Comparison of ENCODE assay signal across 18 cellular contexts in the genomic region with DNA sequence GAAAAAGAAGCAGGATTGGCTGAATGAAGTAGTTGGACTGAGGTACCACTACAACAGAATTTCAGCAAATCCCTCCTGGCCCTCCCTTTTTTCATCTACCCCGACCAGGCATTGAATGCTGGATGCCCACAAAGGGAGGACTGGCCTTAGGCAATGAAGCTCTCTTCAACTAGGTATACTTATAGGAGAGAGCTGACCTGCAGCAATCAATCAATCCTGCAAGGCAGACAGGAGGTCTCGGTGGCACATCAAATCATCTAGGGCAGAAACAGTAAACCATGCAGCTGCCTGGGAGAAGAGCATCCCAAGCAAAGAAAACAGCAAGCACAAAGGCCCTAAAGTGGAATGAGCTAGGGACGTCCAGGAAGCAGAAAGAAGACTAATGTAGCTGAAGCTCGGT.
"Had no signal": no experiment of that assay in that cellular context is flagged by ENCODE, and none has a peak within 500 bp of the region (broad histone marks: within the 10 kb centered on the region; RNA-seq: fewer than 3 reads in every experiment).

No MANE protein-coding gene starts in this region.

- H3K27ac ChIP-seq: esophagus muscularis mucosa, sigmoid colon, spleen, upper lobe of left lung had no signal

- H3K4me3 ChIP-seq: esophagus muscularis mucosa, sigmoid colon, spleen, upper lobe of left lung had no signal

- H3K4me3 Mint-ChIP-seq: activated naive CD8-positive, alpha-beta T cell treated with anti-CD3 and anti-CD28 coated beads for 36 hours; natural killer cell treated with Interleukin-12 subunit alpha and Interleukin-12 subunit beta and Interleukin-15 and Interleukin-18, amount 100 ng/mL, for 72 hours had no signal

- H3K27me3 Mint-ChIP-seq: activated naive CD8-positive, alpha-beta T cell treated with anti-CD3 and anti-CD28 coated beads for 36 hours had no signal

- DNase-seq: activated CD4-positive, alpha-beta T cell treated with anti-CD3 and anti-CD28 coated beads, Interleukin-2, amount 50 U/mL, for 4 hours; activated naive CD4-positive, alpha-beta T cell treated with Interleukin-2 at 50 U/mL for 16 hours; activated naive CD8-positive, alpha-beta T cell treated with anti-CD3 and anti-CD28 coated beads for 36 hours; activated T-cell treated with anti-CD3 and anti-CD28 coated beads, Interleukin-2, amount 50 U/mL, for 48 hours; central memory CD4-positive, alpha-beta T cell; effector memory CD4-positive, alpha-beta T cell; hippocampal formation; kidney glomerular epithelial cell; left ventricle myocardium superior; posterior cingulate gyrus; sigmoid colon; spleen; stimulated activated CD4-positive, alpha-beta T cell treated with anti-CD3 and anti-CD28 coated beads, Interleukin-4, amount 100 ng/mL, for 4 hours; stimulated activated naive CD8-positive, alpha-beta T cell treated with anti-CD3 and anti-CD28 coated beads, Interleukin-15, Interleukin-2, amounts not matched to agents 100 U/mL and 50 U/mL, for 24 hours; T-helper 1 cell; upper lobe of left lung had no signal

- H3K9me3 ChIP-seq: esophagus muscularis mucosa, sigmoid colon, spleen, upper lobe of left lung had no signal

- H3K27ac Mint-ChIP-seq: activated naive CD8-positive, alpha-beta T cell treated with anti-CD3 and anti-CD28 coated beads for 36 hours; natural killer cell treated with Interleukin-12 subunit alpha and Interleukin-12 subunit beta and Interleukin-15 and Interleukin-18, amount 100 ng/mL, for 72 hours had no signal

- ATAC-seq: left ventricle myocardium superior; natural killer cell treated with Interleukin-12 subunit alpha and Interleukin-12 subunit beta and Interleukin-15 and Interleukin-18, amount 100 ng/mL, for 72 hours; stimulated activated naive CD8-positive, alpha-beta T cell treated with anti-CD3 and anti-CD28 coated beads, Interleukin-15, Interleukin-2, amounts not matched to agents 100 U/mL and 50 U/mL, for 24 hours had no signal

- H3K36me3 Mint-ChIP-seq: activated naive CD8-positive, alpha-beta T cell treated with anti-CD3 and anti-CD28 coated beads for 36 hours; natural killer cell treated with Interleukin-12 subunit alpha and Interleukin-12 subunit beta and Interleukin-15 and Interleukin-18, amount 100 ng/mL, for 72 hours had no signal

- H3K36me3 ChIP-seq: esophagus muscularis mucosa, sigmoid colon, spleen, upper lobe of left lung had no signal

- H3K9me3 Mint-ChIP-seq: activated naive CD8-positive, alpha-beta T cell treated with anti-CD3 and anti-CD28 coated beads for 36 hours; natural killer cell treated with Interleukin-12 subunit alpha and Interleukin-12 subunit beta and Interleukin-15 and Interleukin-18, amount 100 ng/mL, for 72 hours had no signal

- H3K27me3 ChIP-seq: esophagus muscularis mucosa, sigmoid colon, spleen, upper lobe of left lung had no signal
